Comparison of ENCODE assay signal across 1 cellular context in genomic region chr20:37405351-37405897, GRCh38.
TF ChIP-seq lines count a peak whose summit lies in the region.

No MANE protein-coding gene starts in this region.

TF ChIP-seq in GM23338, 12 proteins besides CTCF, POLR2A, EP300 and RAD21 (continued from another document):
- no peak for TF ChIP-seq ETS1 (IDR thresholded peaks at IDR 0.05)
- TF ChIP-seq REST (IDR thresholded peaks at IDR 0.05; ENCODE audit: unreplicated experiment) = no peak
